ENCODE assay signal across 1 cellular context in genomic region chr9:37575921-37576721, GRCh38.
A peak's percentile ranks its signal among the peaks of the same experiment; 100 is the strongest.
TF ChIP-seq lines count a peak whose summit lies in the region.

TSS of gene FBXO10 (minus strand) at chr9:37576380. CDS start at chr9:37541768, 34,612 bp downstream.

TF ChIP-seq in HEK293, 187 proteins besides CTCF, POLR2A, EP300 and RAD21 (continued from another document):
- TF ChIP-seq KLF10 (tag by site-specific recombination; IDR thresholded peaks at IDR 0.05), result peak; percentile 36; the same call in 1 of the 2 replicates
- peak; percentile 59 for TF ChIP-seq GLIS2 (tag by site-specific recombination; IDR thresholded peaks at IDR 0.05)
- no peak for TF ChIP-seq ZNF560 (tag by site-specific recombination; IDR thresholded peaks at IDR 0.05; ENCODE audit: borderline replicate concordance)
- peak; percentile 86 for TF ChIP-seq ZNF600 (tag by site-specific recombination; IDR thresholded peaks at IDR 0.05)
- no peak for TF ChIP-seq ZNF518A (tag by site-specific recombination; conservative IDR thresholded peaks at IDR 0.05; ENCODE audit: low read depth)
- TF ChIP-seq ZNF266 (tag by site-specific recombination; IDR thresholded peaks at IDR 0.05; ENCODE audit: low read depth), result no peak
- TF ChIP-seq ZNF558 (tag by site-specific recombination; IDR thresholded peaks at IDR 0.05), result no peak
- TF ChIP-seq ZNF501 (tag by site-specific recombination; IDR thresholded peaks at IDR 0.05), result peak; percentile 55; the same call in 1 of the 2 replicates
- peak; percentile 47 for TF ChIP-seq GLIS1 (tag by site-specific recombination; IDR thresholded peaks at IDR 0.05)
- TF ChIP-seq ZNF48 (tag by site-specific recombination; IDR thresholded peaks at IDR 0.05), result no peak
- peak; percentile 44; the same call in 1 of the 2 replicates for TF ChIP-seq EGR2 (tag by site-specific recombination; IDR thresholded peaks at IDR 0.05; ENCODE audit: low read depth)
- peak; percentile 54 for TF ChIP-seq ZBTB20 (tag by site-specific recombination; IDR thresholded peaks at IDR 0.05)
- no peak for TF ChIP-seq HOXC10 (CRISPR knock-in tag; IDR thresholded peaks at IDR 0.05)
- TF ChIP-seq ZNF449 (tag by site-specific recombination; IDR thresholded peaks at IDR 0.05), result peak; percentile 64
